ENCODE assay signal across 13 cellular contexts in the genomic region with DNA sequence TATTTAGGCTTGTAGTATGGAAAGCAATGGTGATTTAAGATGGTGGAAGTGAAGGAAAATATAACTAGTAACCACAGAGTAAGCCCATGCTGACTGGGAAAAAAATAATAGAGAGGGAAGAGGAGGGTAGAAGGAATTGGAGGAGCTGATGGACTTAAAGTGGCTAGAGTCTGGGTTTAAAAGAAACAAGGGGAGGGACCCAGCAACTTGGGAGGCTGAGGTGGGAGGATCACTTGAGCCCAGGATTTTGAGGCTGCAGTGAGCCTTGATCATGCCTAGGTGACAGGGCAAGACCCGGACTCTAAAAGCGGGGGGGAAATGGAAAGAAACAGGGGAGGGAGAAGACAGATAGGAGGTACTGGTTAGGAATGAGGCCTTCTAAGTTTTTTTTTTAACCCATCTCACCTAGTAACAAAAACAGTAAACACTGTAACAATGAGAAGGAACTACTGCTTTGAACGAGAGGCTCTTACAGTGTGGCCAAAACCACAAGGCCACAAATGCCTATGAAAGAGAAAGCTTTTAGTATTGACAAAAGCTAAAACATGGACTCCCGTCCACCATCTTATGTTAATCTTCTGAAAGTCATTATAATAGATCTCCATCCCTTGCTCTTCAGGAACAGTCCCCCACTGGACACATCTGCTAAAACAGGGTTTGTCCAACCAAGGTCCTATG. TPM values are rescaled to one million over a fixed set of nuclear protein-coding genes. Genes with fewer than 3 reads are reported as not detected.
A peak's percentile ranks its signal among the peaks of the same experiment; 100 is the strongest.
DNase-seq lines count a peak whose midpoint lies in the region; ATAC-seq and TF ChIP-seq lines count a peak whose summit lies in the region.
"Had no signal": no experiment of that assay in that cellular context is flagged by ENCODE, and none has a peak within 500 bp of the region (broad histone marks: within the 10 kb centered on the region; RNA-seq: fewer than 3 reads in every experiment).

No MANE protein-coding gene starts in this region.

- peaks cover 33% of the 10 kb centered on the region for H3K4me1 ChIP-seq in KMS-11 (ENCODE audit: low read depth, poor library complexity, severe bottlenecking)
- H3K4me1 ChIP-seq in naive thymus-derived CD4-positive, alpha-beta T cell (ENCODE audit: control insufficient read depth in 2 of 2, insufficient read depth in 2 of 2, low read length in 2 of 2), result no peaks in the 10 kb centered on the region

- no peak overlapping the region for H3K9ac ChIP-seq in KMS-11

- peaks cover 0 to 23% (median 9%) of the 10 kb centered on the region in 7 donors for H3K4me1 Mint-ChIP-seq in naive thymus-derived CD4-positive, alpha-beta T cell

- peaks cover under 1 to 25% (median 9%) of the 10 kb centered on the region in 5 donors for H3K36me3 Mint-ChIP-seq in naive thymus-derived CD4-positive, alpha-beta T cell

- no peak overlapping the region for H2AFZ ChIP-seq in KMS-11 (ENCODE audit: low read depth)

- CTCF ChIA-PET in naive thymus-derived CD4-positive, alpha-beta T cell (lab: Charles Lee), result interaction anchor here (1.2 to 1.9 kb wide), 2 partner anchors 9 kb away, joined by 5 to 9 read pairs; no protein-coding TSS in a partner anchor

- intact Hi-C loops in naive thymus-derived CD4-positive, alpha-beta T cell (cut with micrococcal nuclease), result no loop called here

- peak; percentile 63 for ATAC-seq in HG02678 (IDR thresholded peaks at IDR 0.05; ENCODE audit: unreplicated experiment)
- ATAC-seq in naive thymus-derived CD4-positive, alpha-beta T cell, result peak; percentile 22

- H3K27me3 ChIP-seq in KMS-11 (ENCODE audit: insufficient read depth, low read depth), result no peaks in the 10 kb centered on the region
- no peaks in the 10 kb centered on the region for H3K27me3 ChIP-seq in naive thymus-derived CD4-positive, alpha-beta T cell (ENCODE audit: control insufficient read depth in 2 of 2, insufficient read depth in 2 of 2, low read length in 2 of 2)

- no peak overlapping the region for H3K27ac ChIP-seq in KMS-11
- H3K27ac ChIP-seq in naive thymus-derived CD4-positive, alpha-beta T cell (ENCODE audit: low read depth, low read length), result no peak overlapping the region
- H3K27ac ChIP-seq: 22Rv1 had no signal

- no peak for TF ChIP-seq CTCF in KMS-11 (conservative IDR thresholded peaks at IDR 0.05; ENCODE audit: low read depth, low read length)

- no peaks in the 10 kb centered on the region for H3K27me3 Mint-ChIP-seq in naive thymus-derived CD4-positive, alpha-beta T cell
- H3K27me3 Mint-ChIP-seq: progenitor cell of endocrine pancreas had no signal

- H3K4me3 Mint-ChIP-seq in naive thymus-derived CD4-positive, alpha-beta T cell, result no peak overlapping the region

- DNase-seq in DMS53 (lab: John Stamatoyannopoulos, UW) (peak; percentile 24), DMS53 treated with DMSO at 0.1 percent for 48 hours (lab: John Stamatoyannopoulos, UW; ENCODE audit: unreplicated experiment) (no peak), SW 1271 (lab: John Stamatoyannopoulos, UW) (no peak), NCI-H146 (lab: John Stamatoyannopoulos, UW) (no peak)
- no peak for DNase-seq in naive thymus-derived CD4-positive, alpha-beta T cell
- DNase-seq in NK-92 treated with Interleukin-12 subunit alpha and Interleukin-12 subunit beta, amount 100 ng/mL, for 24 hours (lab: John Stamatoyannopoulos, UW), result no peak
- DNase-seq: islet precursor cell, T-helper 9 cell had no signal

- H3K4me2 ChIP-seq in KMS-11, result peak overlapping the region; percentile 10; the same call in 1 of the 2 replicates

- no peaks in the 10 kb centered on the region; the same call in 1 of the 2 replicates for H3K79me2 ChIP-seq in KMS-11 (ENCODE audit: insufficient read depth, low read depth)

- H4K20me1 ChIP-seq in KMS-11 (ENCODE audit: insufficient read depth), result no peaks in the 10 kb centered on the region

- H3K9me3 ChIP-seq in naive thymus-derived CD4-positive, alpha-beta T cell (ENCODE audit: control insufficient read depth in 2 of 3, low read length in 3 of 3), result no peaks in the 10 kb centered on the region

- H3K36me3 ChIP-seq in KMS-11 (ENCODE audit: insufficient read depth), result no peaks in the 10 kb centered on the region
- H3K36me3 ChIP-seq in naive thymus-derived CD4-positive, alpha-beta T cell (ENCODE audit: control insufficient read depth in 2 of 3, insufficient read depth in 3 of 3, low read length in 3 of 3), result no peaks in the 10 kb centered on the region

- no peak overlapping the region for H3K4me3 ChIP-seq in KMS-11 (IDR thresholded peaks at IDR 0.05; ENCODE audit: insufficient read depth, low read depth, low read length)
- no peak overlapping the region for H3K4me3 ChIP-seq in naive thymus-derived CD4-positive, alpha-beta T cell (ENCODE audit: low read length)

- peaks cover 0 to 18% (median 2%) of the 10 kb centered on the region in 11 donors for H3K9me3 Mint-ChIP-seq in naive thymus-derived CD4-positive, alpha-beta T cell

- POLR2A ChIA-PET in naive thymus-derived CD4-positive, alpha-beta T cell (lab: Charles Lee), result no interaction called here

- peak overlapping the region in 1 of 9 donors; percentile 44 for H3K27ac Mint-ChIP-seq in naive thymus-derived CD4-positive, alpha-beta T cell
- H3K27ac Mint-ChIP-seq: activated naive CD4-positive, alpha-beta T cell treated with anti-CD3 and anti-CD28 coated beads, Interleukin-2, amount 50 U/mL, for 72 hours; progenitor cell of endocrine pancreas had no signal

RNA-seq across cellular contexts. Expression of a gene that starts 26.6 kb away (rescaled TPM):
- 10 to 100 TPM; 11.8 to 21.6 (median 14.8) TPM for total RNA-seq in naive thymus-derived CD4-positive, alpha-beta T cell
- 10 to 100 TPM; 15.7 to 15.9 TPM for polyA plus RNA-seq in naive thymus-derived CD4-positive, alpha-beta T cell

RNA-seq across cellular contexts. Expression of a gene that starts 26.9 kb away (rescaled TPM):
- 10 to 100 TPM; 19.0 to 40.3 (median 23.7) TPM for total RNA-seq in naive thymus-derived CD4-positive, alpha-beta T cell
- 10 to 100 TPM; 12.7 to 13.6 TPM for polyA plus RNA-seq in naive thymus-derived CD4-positive, alpha-beta T cell
